16 cellular contexts compared by ENCODE assay signal in the genomic region with DNA sequence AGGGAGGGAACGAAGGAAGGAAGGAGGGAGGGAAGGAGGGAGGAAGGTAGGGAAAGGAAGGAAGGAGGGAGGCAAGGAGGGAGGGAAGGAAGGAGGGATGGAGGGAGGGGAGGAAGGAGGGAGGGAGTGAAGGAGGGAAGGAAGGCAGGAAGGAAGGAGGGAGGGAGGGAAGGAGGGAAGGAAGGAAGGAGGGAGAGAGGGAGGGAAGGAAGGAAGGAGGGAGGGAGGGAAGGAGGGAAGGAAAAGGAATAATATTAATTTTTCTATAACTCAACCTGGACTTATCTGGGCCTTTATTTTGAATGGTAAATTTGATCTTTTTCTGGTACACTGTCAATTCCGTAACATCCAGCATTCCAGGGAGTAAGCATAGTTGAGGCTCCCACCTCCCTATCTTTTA.
DNase-seq lines count a peak whose midpoint lies in the region; ATAC-seq, FAIRE-seq and TF ChIP-seq lines count a peak whose summit lies in the region.
"Had no signal": no experiment of that assay in that cellular context is flagged by ENCODE, and none has a peak within 500 bp of the region (broad histone marks: within the 10 kb centered on the region; RNA-seq: fewer than 3 reads in every experiment).

No MANE protein-coding gene starts in this region.

- no peak for TF ChIP-seq CTCF in HepG2 (CRISPR knock-in tag; IDR thresholded peaks at IDR 0.05)
- TF ChIP-seq CTCF in right lobe of liver (IDR thresholded peaks at IDR 0.05) = no peak
- TF ChIP-seq CTCF in PC-3 (conservative IDR thresholded peaks at IDR 0.05; ENCODE audit: low read depth, low read length) = no peak
- no peak for TF ChIP-seq CTCF in H1 (IDR thresholded peaks at IDR 0.05; ENCODE audit: control extremely low read depth in 1 of 3, insufficient read depth in 1 of 3, low read depth in 1 of 3, low read length in 3 of 3)
- no peak for TF ChIP-seq CTCF in upper lobe of left lung (IDR thresholded peaks at IDR 0.05)
- TF ChIP-seq CTCF in glutamatergic neuron (IDR thresholded peaks at IDR 0.05; ENCODE audit: partially characterized antibody, unreplicated experiment) = no peak

- H2AFZ ChIP-seq in HepG2 (ENCODE audit: low read length) = no peak overlapping the region
- H2AFZ ChIP-seq in PC-3 (ENCODE audit: low read length) = no peak overlapping the region
- no peak overlapping the region for H2AFZ ChIP-seq in H1 (ENCODE audit: low read length)
- H2AFZ ChIP-seq in neuronal stem cell (ENCODE audit: low read length) = no peak overlapping the region

- ATAC-seq in HepG2 (no peak), right lobe of liver (no peak), PC-3 (no peak), upper lobe of left lung (ENCODE audit: low FRiP score in 2 of 2) (no peak), HG03342 (IDR thresholded peaks at IDR 0.05; ENCODE audit: unreplicated experiment) (no peak)
- ATAC-seq: CD8-positive, alpha-beta T cell had no signal

- H3F3A ChIP-seq in PC-3 (ENCODE audit: low read length, unreplicated experiment) = no peaks in the 10 kb centered on the region

- H3K4ac ChIP-seq in H1 (replicated peaks; ENCODE audit: insufficient read length, low read depth, low read length) = no peak overlapping the region
- no peak overlapping the region for H3K4ac ChIP-seq in neuronal stem cell (ENCODE audit: low read length)

- H3K4me1 Mint-ChIP-seq in glutamatergic neuron (ENCODE audit: low read depth, unreplicated experiment) = no peaks in the 10 kb centered on the region
- H3K4me1 Mint-ChIP-seq: B cell had no signal

- H3K79me1 ChIP-seq in H1 (ENCODE audit: low read depth, low read length) = no peaks in the 10 kb centered on the region
- no peaks in the 10 kb centered on the region for H3K79me1 ChIP-seq in neuronal stem cell (ENCODE audit: low read depth, low read length)

- in situ Hi-C loops in HepG2 (cut with HindIII; ENCODE audit: extremely low pct_ligation_motif_present, low pct_unique_long_range_greater_than_20kb) = no loop called here

- H3K36me3 ChIP-seq in HepG2 (replicated peaks in 1 of 2; ENCODE audit: control insufficient read depth in 1 of 2, insufficient read depth in 2 of 2, low read length in 2 of 2) = no peaks in the 10 kb centered on the region
- no peaks in the 10 kb centered on the region for H3K36me3 ChIP-seq in right lobe of liver
- no peaks in the 10 kb centered on the region for H3K36me3 ChIP-seq in PC-3 (ENCODE audit: low read depth, low read length)
- no peaks in the 10 kb centered on the region for H3K36me3 ChIP-seq in H1 (ENCODE audit: control insufficient read depth in 2 of 4, insufficient read depth in 4 of 4, low read length in 3 of 4)
- no peaks in the 10 kb centered on the region for H3K36me3 ChIP-seq in neuronal stem cell (replicated peaks in 1 of 2; ENCODE audit: control insufficient read depth in 2 of 2, insufficient read depth in 2 of 2, low read length in 2 of 2)
- no peaks in the 10 kb centered on the region for H3K36me3 ChIP-seq in upper lobe of left lung
- H3K36me3 ChIP-seq: BLaER1 treated with 17β-estradiol and CSF1 and Interleukin-3, amounts not matched to agents 10 nM and 100 nM had no signal

- H2BK5ac ChIP-seq in H1 (ENCODE audit: low read depth, low read length) = no peak overlapping the region
- no peak overlapping the region for H2BK5ac ChIP-seq in neuronal stem cell (ENCODE audit: low read length)

- BruUV-seq in HepG2 (replicated peaks; lab: Mats Ljungman, UMichigan) (no TSS peak), PC-3 (replicated peaks; lab: Mats Ljungman, UMichigan) (no TSS peak)

- no peak overlapping the region for H3K27ac Mint-ChIP-seq in glutamatergic neuron (ENCODE audit: unreplicated experiment)
- H3K27ac Mint-ChIP-seq: B cell; CD8-positive, alpha-beta T cell; H9 had no signal

- H3K9ac ChIP-seq in HepG2 (ENCODE audit: insufficient read depth, low read depth, low read length) = no peak overlapping the region
- no peak overlapping the region for H3K9ac ChIP-seq in PC-3 (ENCODE audit: low read length)
- H3K9ac ChIP-seq in H1 (replicated peaks in 1 of 4; ENCODE audit: extremely low read depth in 1 of 4, low read depth in 3 of 4, low read length in 3 of 4) = no peak overlapping the region
- H3K9ac ChIP-seq in neuronal stem cell (ENCODE audit: low read depth, low read length, poor library complexity) = no peak overlapping the region
- H3K9ac ChIP-seq: BLaER1 treated with 17β-estradiol and CSF1 and Interleukin-3, amounts not matched to agents 10 nM and 100 nM had no signal

- H4K8ac ChIP-seq in H1 (ENCODE audit: extremely low read depth, insufficient read depth, low read length) (no peak overlapping the region), neuronal stem cell (ENCODE audit: low read depth, low read length) (no peak overlapping the region)

- H3K9me2 ChIP-seq in PC-3 (replicated peaks; ENCODE audit: low read length) = no peaks in the 10 kb centered on the region

- POLR2A ChIA-PET in HepG2 (lab: Yijun Ruan, JAX) = no interaction called here
- POLR2A ChIA-PET in PC-3 (lab: Charles Lee; ENCODE audit: unreplicated experiment) = interaction anchor here (0.6 kb wide), 1 partner anchor 152 kb away, joined by 5 read pairs; no protein-coding TSS in a partner anchor
- POLR2A ChIA-PET in H1 (lab: Charles Lee; ENCODE audit: partially characterized antibody) = no interaction called here

- H3K27me3 ChIP-seq in HepG2 (ENCODE audit: control insufficient read depth in 1 of 2, insufficient read depth in 2 of 2, low read length in 2 of 2) (no peaks in the 10 kb centered on the region), right lobe of liver (no peaks in the 10 kb centered on the region), PC-3 (ENCODE audit: low read length) (no peaks in the 10 kb centered on the region), H1 (replicated peaks in 1 of 4; ENCODE audit: control insufficient read depth in 3 of 4, extremely low read depth in 1 of 4, insufficient read depth in 3 of 4, low read length in 3 of 4) (no peaks in the 10 kb centered on the region), neuronal stem cell (ENCODE audit: control insufficient read depth in 3 of 3, insufficient read depth in 3 of 3, low read depth in 1 of 3, low read length in 3 of 3) (no peaks in the 10 kb centered on the region), upper lobe of left lung (no peaks in the 10 kb centered on the region)

- no peaks in the 10 kb centered on the region for H3K27me3 Mint-ChIP-seq in glutamatergic neuron (ENCODE audit: unreplicated experiment)

- H3K9me3 Mint-ChIP-seq in glutamatergic neuron (ENCODE audit: unreplicated experiment) = peaks cover 1% of the 10 kb centered on the region

- H3K23ac ChIP-seq in H1 (ENCODE audit: insufficient read length) (no peak overlapping the region), neuronal stem cell (ENCODE audit: low read depth, low read length, poor library complexity) (no peak overlapping the region)

- no peak overlapping the region for H3K4me3 Mint-ChIP-seq in glutamatergic neuron (ENCODE audit: unreplicated experiment)
- H3K4me3 Mint-ChIP-seq: B cell; CD8-positive, alpha-beta T cell; H9 had no signal

- H3K79me2 ChIP-seq in HepG2 (ENCODE audit: insufficient read depth, low read length) (no peaks in the 10 kb centered on the region), PC-3 (ENCODE audit: low read length) (no peaks in the 10 kb centered on the region), H1 (ENCODE audit: control insufficient read depth in 1 of 2, insufficient read depth in 2 of 2, low read length in 2 of 2) (no peaks in the 10 kb centered on the region)

- no peak overlapping the region for H2BK20ac ChIP-seq in H1 (ENCODE audit: low read length)

- FAIRE-seq in HepG2 (lab: Jason Lieb, UNC) = no peak
- no peak for FAIRE-seq in H1 (lab: Jason Lieb, UNC)

- H4K20me1 ChIP-seq in HepG2 (ENCODE audit: insufficient read depth, low read length) (no peaks in the 10 kb centered on the region), PC-3 (ENCODE audit: low read length) (no peaks in the 10 kb centered on the region), H1 (replicated peaks in 1 of 2; ENCODE audit: control insufficient read depth in 1 of 2, insufficient read depth in 2 of 2, low read length in 2 of 2) (no peaks in the 10 kb centered on the region)
- H4K20me1 ChIP-seq: BLaER1 treated with 17β-estradiol and CSF1 and Interleukin-3, amounts not matched to agents 10 nM and 100 nM had no signal

- H2BK12ac ChIP-seq in H1 (ENCODE audit: low read depth, low read length) (no peak overlapping the region), neuronal stem cell (ENCODE audit: low read length) (no peak overlapping the region)

- peaks cover 3% of the 10 kb centered on the region; the same call in 1 of the 2 replicates for H3K23me2 ChIP-seq in H1 (ENCODE audit: low read depth, low read length)

- H3K4me1 ChIP-seq in HepG2 (ENCODE audit: insufficient read depth, low read length) = peaks cover 12% of the 10 kb centered on the region
- H3K4me1 ChIP-seq in right lobe of liver = no peaks in the 10 kb centered on the region
- H3K4me1 ChIP-seq in PC-3 (ENCODE audit: insufficient read depth, low read length) = peaks cover 4% of the 10 kb centered on the region
- H3K4me1 ChIP-seq in H1 (replicated peaks in 1 of 4; ENCODE audit: control insufficient read depth in 3 of 4, insufficient read depth in 4 of 4, low read length in 3 of 4) = 0 out of 7 replicates have a peak, but pooled peaks cover 0 to 3% (median 0%) of the 10 kb centered on the region in 4 experiments
- H3K4me1 ChIP-seq in neuronal stem cell (ENCODE audit: control insufficient read depth in 2 of 2, insufficient read depth in 1 of 2, low read depth in 1 of 2, low read length in 2 of 2) = peaks cover 7 to 16% of the 10 kb centered on the region in 2 donors
- H3K4me1 ChIP-seq in upper lobe of left lung = no peaks in the 10 kb centered on the region

- CTCF ChIA-PET in HepG2 (lab: Yijun Ruan, JAX; ENCODE audit: low intra/inter-chr PET ratio, low total read pairs) = no interaction called here
- CTCF ChIA-PET in PC-3 (lab: Charles Lee) = no interaction called here
- CTCF ChIA-PET in H1 (lab: Charles Lee; ENCODE audit: partially characterized antibody) = no interaction called here

- H4K5ac ChIP-seq in H1 (ENCODE audit: insufficient read length, low read depth, low read length) = no peak overlapping the region

- H2BK120ac ChIP-seq in H1 (replicated peaks; ENCODE audit: low read depth, low read length) (no peak overlapping the region), neuronal stem cell (ENCODE audit: low read depth, low read length) (no peak overlapping the region)

- H3K36me3 Mint-ChIP-seq in glutamatergic neuron (ENCODE audit: unreplicated experiment) = no peaks in the 10 kb centered on the region
- H3K36me3 Mint-ChIP-seq: CD8-positive, alpha-beta T cell had no signal

- intact Hi-C loops in HepG2 (cut with micrococcal nuclease; ENCODE audit: unreplicated experiment) = no loop called here
- intact Hi-C loops in right lobe of liver (cut with DNase I) = no loop called here
- intact Hi-C loops in PC-3 (cut with micrococcal nuclease) = no loop called here

- H2BK15ac ChIP-seq in H1 (ENCODE audit: low read length) = no peak overlapping the region; the same call in 1 of the 2 replicates
- H2BK15ac ChIP-seq in neuronal stem cell (ENCODE audit: low read length) = no peak overlapping the region

- no peak for TF ChIP-seq EP300 in HepG2 (IDR thresholded peaks at IDR 0.05; ENCODE audit: low read depth in 2 of 2, low read length in 2 of 2)
- no peak for TF ChIP-seq EP300 in HepG2 (CRISPR knock-in tag; IDR thresholded peaks at IDR 0.05; ENCODE audit: borderline replicate concordance)
- no peak for TF ChIP-seq EP300 in H1 (IDR thresholded peaks at IDR 0.05; ENCODE audit: borderline replicate concordance in 1 of 2, low read depth in 2 of 2, low read length in 2 of 2)
- no peak for TF ChIP-seq EP300 in upper lobe of left lung (IDR thresholded peaks at IDR 0.05)

- DNase-seq in HepG2 (ENCODE audit: low spot score) (no peak), right lobe of liver (no peak), PC-3 (no peak), H1 (ENCODE audit: low read depth in 1 of 2, low spot score in 2 of 2) (no peak), neuronal stem cell (ENCODE audit: low spot score) (no peak), upper lobe of left lung (no peak), glutamatergic neuron (no peak)
- DNase-seq: Calu3; CD8-positive, alpha-beta T cell; DMS79 treated with DMSO at 0.1 percent for 48 hours; GF-D8; GOT3; H9 had no signal

- no peak overlapping the region for H4K91ac ChIP-seq in H1 (replicated peaks; ENCODE audit: insufficient read length, low read length)
- H4K91ac ChIP-seq in neuronal stem cell (ENCODE audit: low read depth, low read length, poor library complexity) = no peak overlapping the region

- TF ChIP-seq POLR2A in HepG2 (IDR thresholded peaks at IDR 0.05; ENCODE audit: insufficient read depth in 1 of 2, low read depth in 2 of 2, low read length in 2 of 2) = no peak
- no peak for TF ChIP-seq POLR2A in right lobe of liver (IDR thresholded peaks at IDR 0.05)
- TF ChIP-seq POLR2A in H1 (IDR thresholded peaks at IDR 0.05; ENCODE audit: control extremely low read depth in 1 of 2, low read depth in 2 of 2, low read length in 2 of 2) = no peak
- TF ChIP-seq POLR2A in upper lobe of left lung (IDR thresholded peaks at IDR 0.05) = no peak

- H3K56ac ChIP-seq in H1 (replicated peaks; ENCODE audit: insufficient read length, low read depth, low read length) = no peak overlapping the region

- no peak for TF ChIP-seq RAD21 in HepG2 (CRISPR knock-in tag; IDR thresholded peaks at IDR 0.05)
- no peak for TF ChIP-seq RAD21 in H1 (IDR thresholded peaks at IDR 0.05 in 1 of 2, conservative IDR thresholded peaks at IDR 0.05 in 1 of 2; ENCODE audit: low read depth in 2 of 2, low read length in 2 of 2)

- H3K4me3 ChIP-seq in HepG2 (replicated peaks in 1 of 3; ENCODE audit: insufficient read depth in 1 of 3, low read depth in 2 of 3, low read length in 3 of 3) (no peak overlapping the region), right lobe of liver (no peak overlapping the region), PC-3 (ENCODE audit: low read length) (no peak overlapping the region), H1 (ENCODE audit: extremely low read depth in 1 of 4, insufficient read depth in 2 of 4, low read depth in 3 of 4, low read length in 4 of 4) (no peak overlapping the region), neuronal stem cell (ENCODE audit: low read length in 2 of 2) (no peak overlapping the region), upper lobe of left lung (no peak overlapping the region)
- H3K4me3 ChIP-seq: BLaER1 treated with 17β-estradiol and CSF1 and Interleukin-3, amounts not matched to agents 10 nM and 100 nM had no signal

- H3K14ac ChIP-seq in H1 (ENCODE audit: insufficient read length) = no peak overlapping the region
- no peak overlapping the region for H3K14ac ChIP-seq in neuronal stem cell (ENCODE audit: low read length)

- no peak overlapping the region for H3K18ac ChIP-seq in H1 (ENCODE audit: extremely low read depth, low read length)
- H3K18ac ChIP-seq in neuronal stem cell (ENCODE audit: low read length) = no peak overlapping the region

- no peak overlapping the region for H3K27ac ChIP-seq in HepG2 (ENCODE audit: extremely low read length, insufficient read depth, low read length)
- H3K27ac ChIP-seq in right lobe of liver = no peak overlapping the region
- H3K27ac ChIP-seq in PC-3 (ENCODE audit: low read length) = peak overlapping the region; percentile 80
- no peak overlapping the region for H3K27ac ChIP-seq in H1 (ENCODE audit: low read depth, low read length)
- H3K27ac ChIP-seq in neuronal stem cell (replicated peaks; ENCODE audit: low read length) = peak overlapping the region; percentile 73
- H3K27ac ChIP-seq in upper lobe of left lung = no peak overlapping the region
- H3K27ac ChIP-seq: BLaER1 treated with 17β-estradiol and CSF1 and Interleukin-3, amounts not matched to agents 10 nM and 100 nM had no signal

- H3K9me3 ChIP-seq in HepG2 (ENCODE audit: low read length) = no peaks in the 10 kb centered on the region
- no peaks in the 10 kb centered on the region for H3K9me3 ChIP-seq in right lobe of liver
- H3K9me3 ChIP-seq in PC-3 (ENCODE audit: low read length) = no peaks in the 10 kb centered on the region
- H3K9me3 ChIP-seq in H1 (ENCODE audit: insufficient read depth in 2 of 2, low read depth in 1 of 2, low read length in 1 of 2) = no peaks in the 10 kb centered on the region
- peaks cover 0 to 14% of the 10 kb centered on the region in 2 donors for H3K9me3 ChIP-seq in neuronal stem cell (replicated peaks in 1 of 2; ENCODE audit: control insufficient read depth in 2 of 2, insufficient read depth in 1 of 2, low read depth in 1 of 2, low read length in 2 of 2)
- H3K9me3 ChIP-seq in upper lobe of left lung = no peaks in the 10 kb centered on the region

- H3K4me2 ChIP-seq in HepG2 (ENCODE audit: low read depth, low read length) = no peak overlapping the region
- H3K4me2 ChIP-seq in PC-3 (ENCODE audit: low read length) = no peak overlapping the region
- no peak overlapping the region for H3K4me2 ChIP-seq in H1 (ENCODE audit: insufficient read depth in 1 of 2, low read depth in 2 of 2, low read length in 2 of 2)
- no peak overlapping the region for H3K4me2 ChIP-seq in neuronal stem cell (ENCODE audit: insufficient read depth, low read length, poor library complexity, severe bottlenecking)

- peak overlapping the region; percentile 93; the same call in 1 of the 2 replicates for H2AK5ac ChIP-seq in H1 (ENCODE audit: low read depth, low read length)
- H2AK5ac ChIP-seq in neuronal stem cell (ENCODE audit: low read depth, low read length) = no peak overlapping the region

- WGBS in HepG2 (ENCODE audit: low lambda C conversion rate) = 93% methylated on average over 2 of the region's 2 CpGs
- 70% methylated on average over 2 of the region's 2 CpGs for WGBS in right lobe of liver (ENCODE audit: insufficient coverage, low coverage, low lambda C conversion rate, missing lambda C conversion rate)
- WGBS in H1 (ENCODE audit: extremely low coverage in 1 of 2, insufficient coverage in 1 of 2, insufficient read length in 1 of 2, insufficient replicate concordance in 2 of 2, low coverage in 1 of 2, low lambda C conversion rate in 2 of 2, missing lambda C conversion rate in 1 of 2), 2 experiments = 57 to 100% methylated on average over 1 to 2 of the region's 2 CpGs
- no CpG with 5 or more reads among the region's 2 CpGs for WGBS in neuronal stem cell (ENCODE audit: extremely low coverage in 2 of 2, insufficient read length in 2 of 2, insufficient replicate concordance in 1 of 2), 2 donors
- 89 to 100% methylated on average over 1 to 2 of the region's 2 CpGs for WGBS in upper lobe of left lung, 2 donors

Comparison
In these comparisons a context has a peak if more than half of its experiments do, and no peak if none do; other contexts are left out.
1. H3K27ac ChIP-seq: peak in PC-3 (single experiment) and neuronal stem cell (single experiment); none in HepG2 (single experiment), right lobe of liver (0 of 3), H1 (single experiment) and upper lobe of left lung (0 of 4).